ENCODE assay signal across 8 cellular contexts in the genomic region with DNA sequence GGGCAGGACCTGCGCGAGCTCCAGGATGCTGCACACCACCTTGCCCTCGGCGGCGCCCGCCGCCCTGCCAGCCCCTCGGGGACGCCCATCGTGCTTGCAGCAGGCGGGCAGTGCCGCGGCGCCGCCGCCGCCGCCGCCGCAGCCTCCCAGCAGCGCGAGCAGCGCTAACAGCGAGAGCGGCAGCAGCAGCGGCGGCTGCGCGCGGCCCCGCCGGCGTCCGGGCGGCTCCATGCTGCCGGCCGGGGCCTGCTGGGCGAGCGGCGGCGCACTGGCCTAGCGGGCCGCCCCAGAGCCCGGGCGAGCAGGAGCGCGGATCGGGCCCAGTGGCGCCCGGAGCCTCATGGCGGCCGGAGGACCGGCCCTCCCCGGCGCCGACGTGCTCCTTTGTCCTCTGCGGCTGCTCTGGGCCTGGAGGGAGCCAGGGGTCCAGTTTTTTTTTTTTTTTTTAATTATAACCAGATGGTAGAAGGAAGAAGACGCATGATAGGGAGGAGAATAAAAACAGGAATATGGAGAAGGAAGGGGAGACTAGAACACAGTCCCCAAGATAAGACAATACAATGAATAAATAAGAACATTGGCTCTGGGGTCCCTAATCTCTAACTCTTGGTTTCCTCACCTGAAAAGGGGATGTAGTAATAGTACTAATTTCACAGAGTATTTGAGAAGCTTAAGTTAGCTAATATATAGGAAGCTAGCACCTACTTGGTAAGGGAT. TPM values are rescaled to one million over a fixed set of nuclear protein-coding genes. Genes with fewer than 3 reads are reported as not detected.
DNase-seq lines count a peak whose midpoint lies in the region; ATAC-seq, FAIRE-seq and TF ChIP-seq lines count a peak whose summit lies in the region.

No MANE protein-coding gene starts in this region.

- peak overlapping the region; percentile 81 for H3K4me3 Mint-ChIP-seq in type B pancreatic cell

- H4K20me1 ChIP-seq in GM12878 (ENCODE audit: control insufficient read depth, insufficient read depth), result no peaks in the 10 kb centered on the region

- no peak overlapping the region for H2AFZ ChIP-seq in GM12878 (ENCODE audit: control insufficient read depth, low read depth, low read length)

- no peak overlapping the region for H3K27ac ChIP-seq in GM12878 (ENCODE audit: control insufficient read depth, insufficient read depth)

- no peak overlapping the region for H3K4me2 ChIP-seq in GM12878 (ENCODE audit: control insufficient read depth, insufficient read depth)

- no TSS peak for BruUV-seq in GM12878 (replicated peaks; lab: Mats Ljungman, UMichigan)

- DNase-seq in stimulated activated CD4-positive, alpha-beta T cell treated with anti-CD3 and anti-CD28 coated beads, Interleukin-15, amount 100 ng/mL, for 24 hours, result peak; percentile 18
- DNase-seq in stimulated activated CD4-positive, alpha-beta T cell treated with anti-CD3 and anti-CD28 coated beads, Interleukin-12 subunit alpha, Interleukin-12 subunit beta, amount 100 ng/mL, for 4 hours, result no peak
- DNase-seq in GM12878 (ENCODE audit: low read depth, low spot score), result no peak
- DNase-seq in kidney epithelial cell (ENCODE audit: low read depth), result no peak
- DNase-seq in type B pancreatic cell (ENCODE audit: extremely low spot score, unreplicated experiment), result no peak
- no peak for DNase-seq in NCI-H1417 treated with DMSO at 0.1 percent for 48 hours (lab: John Stamatoyannopoulos, UW)
- DNase-seq in NCI-H2029 (lab: John Stamatoyannopoulos, UW), result no peak
- no peak for DNase-seq in NOMO-1 treated with DMSO at 0.1 percent for 48 hours (lab: John Stamatoyannopoulos, UW; ENCODE audit: unreplicated experiment)

- H3K27me3 Mint-ChIP-seq in type B pancreatic cell, result peaks cover 24% of the 10 kb centered on the region

- H3K9me3 ChIP-seq in GM12878 (replicated peaks; ENCODE audit: control insufficient read depth, insufficient read depth, low read length), result no peaks in the 10 kb centered on the region

- intact Hi-C loops in GM12878 (cut with micrococcal nuclease; ENCODE audit: unreplicated experiment), result no loop called here

- no peaks in the 10 kb centered on the region for H3K36me3 Mint-ChIP-seq in type B pancreatic cell

- TF ChIP-seq CTCF in GM12878 (IDR thresholded peaks at IDR 0.05 in 2 of 3, conservative IDR thresholded peaks at IDR 0.05 in 1 of 3; ENCODE audit: control insufficient read depth in 2 of 3, extremely low read depth in 1 of 3, insufficient read depth in 1 of 3, low read depth in 3 of 3, low read length in 3 of 3), result no peak
- no peak for TF ChIP-seq CTCF in kidney epithelial cell (IDR thresholded peaks at IDR 0.05; ENCODE audit: insufficient read depth, low read length, poor library complexity, severe bottlenecking)
- TF ChIP-seq CTCF in type B pancreatic cell (conservative IDR thresholded peaks at IDR 0.05), result no peak

- H3K36me3 ChIP-seq in GM12878 (ENCODE audit: control insufficient read depth in 2 of 2, insufficient read depth in 2 of 2, low read length in 1 of 2) (no peaks in the 10 kb centered on the region), kidney epithelial cell (ENCODE audit: control insufficient read depth, insufficient read depth, low read length) (no peaks in the 10 kb centered on the region)

- peak; percentile 48 for ATAC-seq in GM12878

- POLR2A ChIA-PET in GM12878 (lab: Charles Lee), result no interaction called here

- no peaks in the 10 kb centered on the region for H3K4me1 ChIP-seq in GM12878 (ENCODE audit: control insufficient read depth, insufficient read depth, low read length)

- H3K27me3 ChIP-seq in GM12878 (replicated peaks in 1 of 2; ENCODE audit: control insufficient read depth in 2 of 2, insufficient read depth in 2 of 2, low read length in 1 of 2) (no peaks in the 10 kb centered on the region), kidney epithelial cell (ENCODE audit: control insufficient read depth, insufficient read depth, low read length) (no peaks in the 10 kb centered on the region)

- TF ChIP-seq POLR2A in GM12878 (IDR thresholded peaks at IDR 0.05; ENCODE audit: low read depth, low read length), result no peak

- H3K4me3 ChIP-seq in GM12878 (no peak overlapping the region), kidney epithelial cell (ENCODE audit: low read depth, low read length) (peak overlapping the region; percentile 22)

- 86% methylated on average over 24 of the region's 59 CpGs for WGBS in GM12878 (ENCODE audit: insufficient coverage, insufficient replicate concordance, low lambda C conversion rate, missing lambda C conversion rate)

- no peak overlapping the region for H3K27ac Mint-ChIP-seq in type B pancreatic cell

- no peak for FAIRE-seq in GM12878 (lab: Jason Lieb, UNC)

- CTCF ChIA-PET in GM12878 (lab: Yijun Ruan, JAX), result no interaction called here

- H3K79me2 ChIP-seq in GM12878 (ENCODE audit: control insufficient read depth, insufficient read depth, low read length), result no peaks in the 10 kb centered on the region

- H3K9me3 Mint-ChIP-seq in type B pancreatic cell, result no peaks in the 10 kb centered on the region

- RAD21 ChIA-PET in GM12878 (lab: Charles Lee; ENCODE audit: unreplicated experiment), result no interaction called here

- peaks cover 30% of the 10 kb centered on the region for H3K4me1 Mint-ChIP-seq in type B pancreatic cell (ENCODE audit: unreplicated experiment)

- SMC1A ChIA-PET in GM12878 (lab: Charles Lee; ENCODE audit: uncharacterized antibody, unreplicated experiment), result no interaction called here

- no peak overlapping the region for H3K9ac ChIP-seq in GM12878 (ENCODE audit: control insufficient read depth, insufficient read depth, low read length)

- TF ChIP-seq RAD21 in GM12878 (IDR thresholded peaks at IDR 0.05; ENCODE audit: insufficient read depth, low read depth, low read length), result no peak

- in situ Hi-C loops in GM12878 (cut with MboI), result no loop called here

- no peak for TF ChIP-seq EP300 in GM12878 (IDR thresholded peaks at IDR 0.05; ENCODE audit: borderline replicate concordance in 1 of 2, control insufficient read depth in 1 of 2, low read depth in 2 of 2, low read length in 2 of 2)

TF ChIP-seq in GM12878, 131 proteins besides CTCF, POLR2A, EP300 and RAD21:
- no peak for TF ChIP-seq RUNX3 (IDR thresholded peaks at IDR 0.05; ENCODE audit: low read length)
- no peak for TF ChIP-seq NFIC (IDR thresholded peaks at IDR 0.05; ENCODE audit: low read depth, low read length)
- TF ChIP-seq POLR2AphosphoS2 (IDR thresholded peaks at IDR 0.05; ENCODE audit: low read depth, low read length), result no peak
- TF ChIP-seq TCF12 (IDR thresholded peaks at IDR 0.05; ENCODE audit: low read depth, low read length), result no peak
- no peak for TF ChIP-seq RBBP5 (conservative IDR thresholded peaks at IDR 0.05)
- TF ChIP-seq SMARCA5 (IDR thresholded peaks at IDR 0.05), result no peak
- TF ChIP-seq SRF (IDR thresholded peaks at IDR 0.05; ENCODE audit: low read depth in 2 of 2, low read length in 2 of 2), result no peak
- no peak for TF ChIP-seq SPI1 (IDR thresholded peaks at IDR 0.05; ENCODE audit: borderline replicate concordance, insufficient read depth, low read depth, low read length)
- TF ChIP-seq FOXM1 (IDR thresholded peaks at IDR 0.05; ENCODE audit: low read depth, low read length), result no peak
- TF ChIP-seq HDAC6 (IDR thresholded peaks at IDR 0.05; ENCODE audit: unreplicated experiment), result no peak
TF ChIP-seq in GM12878: peak in this region for 0.

RNA-seq across cellular contexts. Expression of a gene that starts 17.1 kb away (rescaled TPM):
- total RNA-seq in GM12878 (2013; cell fraction: nucleolus; rRNA removed), result not detected in 2 replicates
- total RNA-seq in GM12878 (2014; rRNA removed) (not detected in 2 replicates), GM12878 (2014; rRNA removed; fragmentation: Illumina TruSeq; extraction: Trizol) (not detected in 2 replicates), GM12878 (2021) (not detected in 2 replicates), kidney epithelial cell (not detected in 2 replicates), type B pancreatic cell (ENCODE audit: low replicate concordance) (not detected in 2 replicates)
- polyA plus RNA-seq in GM12878 (2011; ENCODE audit: low read depth), result not detected
- polyA plus RNA-seq in GM12878 (2011; rRNA removed) (not detected in 2 replicates), GM12878 (2014; fragmentation: Illumina TruSeq; extraction: Trizol) (0.14 TPM in 1 of 2 replicates, not detected in the other), GM12878 (2014; fragmentation: Nextera tagmentation; extraction: Ambion mirVana) (not detected), GM12878 (2014; rRNA removed) (not detected in 2 replicates), GM12878 (2016; fragmentation: Nextera tagmentation; extraction: Ambion mirVana) (not detected)
- polyA plus RNA-seq in GM12878 (2011; cell fraction: cytosol; rRNA removed), result not detected in 2 replicates
- not detected in 2 replicates for polyA plus RNA-seq in GM12878 (2011; cell fraction: nucleus; rRNA removed)
- not detected in 2 replicates for polyA plus RNA-seq in GM12878 (2012)
- polyA minus RNA-seq in GM12878 (2011; rRNA and poly(A)+ RNA removed), result not detected in 2 replicates
- polyA minus RNA-seq in GM12878 (2011; cell fraction: cytosol; rRNA and poly(A)+ RNA removed), result not detected in 2 replicates
- polyA minus RNA-seq in GM12878 (2011; cell fraction: nucleus; rRNA and poly(A)+ RNA removed), result not detected in 2 replicates
